ENCODE assay signal across 1 cellular context in the genomic region with DNA sequence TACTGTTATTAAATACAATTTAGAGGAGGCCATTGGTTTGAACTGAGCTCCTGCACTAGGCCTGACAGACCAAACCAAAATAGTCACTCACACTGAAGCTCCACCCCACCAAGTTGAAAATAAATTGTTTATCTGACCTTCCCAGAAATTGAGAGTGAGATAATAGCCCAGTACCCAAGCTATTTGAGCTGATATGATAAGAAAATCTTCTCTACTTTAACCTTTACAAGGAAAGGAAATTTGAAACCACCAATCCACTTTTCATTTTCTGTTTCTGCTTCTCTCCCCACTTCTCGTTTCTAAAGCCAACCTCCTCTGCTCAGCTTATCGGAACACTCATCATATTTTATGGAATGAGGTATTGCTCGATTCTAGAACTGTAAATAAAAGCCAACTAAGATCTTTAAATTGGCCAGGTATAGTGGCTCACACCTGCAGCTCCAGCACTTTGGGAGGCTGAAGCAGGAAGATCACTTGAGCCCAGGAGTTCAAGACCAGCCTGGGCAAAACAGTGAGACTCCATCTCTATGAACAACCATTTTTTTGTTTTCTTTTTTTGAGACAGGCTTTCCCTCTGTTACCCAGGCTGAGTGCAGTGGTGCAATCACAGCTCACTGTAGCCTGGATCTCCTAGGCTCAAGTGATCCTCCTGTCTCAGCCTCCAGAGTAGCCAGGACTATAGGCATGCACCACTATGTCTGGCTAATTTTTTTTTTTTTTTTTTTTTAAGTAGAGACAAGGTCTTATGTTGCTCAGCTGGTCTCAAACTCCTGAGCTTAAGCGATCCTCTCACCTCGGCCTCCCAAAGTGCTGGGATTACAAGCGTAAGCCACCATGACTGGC.
TF ChIP-seq lines count a peak whose summit lies in the region.

No MANE protein-coding gene starts in this region.

TF ChIP-seq in K562, 482 proteins besides CTCF, POLR2A, EP300 and RAD21 (continued from another document and continues in another):
- TF ChIP-seq CUX1 (CRISPR knock-in tag; IDR thresholded peaks at IDR 0.05) (no peak), XRCC3 (IDR thresholded peaks at IDR 0.05) (no peak), GATA2 (CRISPR knock-in tag; IDR thresholded peaks at IDR 0.05) (0 out of 2 replicates have a peak, but pooled peaks have one; percentile 57), ZNF79 (CRISPR knock-in tag; IDR thresholded peaks at IDR 0.05; ENCODE audit: low read depth) (no peak), TAF1 (IDR thresholded peaks at IDR 0.05; ENCODE audit: control insufficient read depth, extremely low read depth, insufficient read depth, low read length, severe bottlenecking) (no peak), DNMT1 (IDR thresholded peaks at IDR 0.05) (no peak), NFXL1 (CRISPR knock-in tag; IDR thresholded peaks at IDR 0.05) (no peak), HLTF (IDR thresholded peaks at IDR 0.05) (no peak), CREBBP (IDR thresholded peaks at IDR 0.05; ENCODE audit: low read depth, low read length) (no peak), PHB (CRISPR knock-in tag; IDR thresholded peaks at IDR 0.05) (no peak), CTBP1 (IDR thresholded peaks at IDR 0.05; ENCODE audit: borderline replicate concordance) (peak; percentile 70; the same call in 1 of the 2 replicates), ZNF584 (CRISPR knock-in tag; IDR thresholded peaks at IDR 0.05; ENCODE audit: low read depth) (no peak), CBFB (CRISPR knock-in tag; IDR thresholded peaks at IDR 0.05) (no peak), HOXB6 (CRISPR knock-in tag; IDR thresholded peaks at IDR 0.05; ENCODE audit: borderline replicate concordance) (no peak), ZNF316 (IDR thresholded peaks at IDR 0.05) (peak; percentile 65; the same call in 1 of the 2 replicates), SMAD3 (CRISPR knock-in tag; conservative IDR thresholded peaks at IDR 0.05) (no peak), FOSL1 (tag; conservative IDR thresholded peaks at IDR 0.05) (0 out of 2 replicates have a peak, but pooled peaks have one; percentile 38), MCM2 (IDR thresholded peaks at IDR 0.05; ENCODE audit: low read depth) (no peak), FOS (IDR thresholded peaks at IDR 0.05; ENCODE audit: extremely low read depth, insufficient read length) (no peak), ZNF609 (CRISPR knock-in tag; IDR thresholded peaks at IDR 0.05; ENCODE audit: borderline replicate concordance) (0 out of 2 replicates have a peak, but pooled peaks have one; percentile 37), KAT2B (IDR thresholded peaks at IDR 0.05; ENCODE audit: low read depth, low read length) (no peak), ZNF561 (CRISPR knock-in tag; conservative IDR thresholded peaks at IDR 0.05) (no peak), GABPB1 (CRISPR knock-in tag; IDR thresholded peaks at IDR 0.05) (no peak), CGGBP1 (CRISPR knock-in tag; IDR thresholded peaks at IDR 0.05) (no peak), RFX7 (CRISPR knock-in tag; IDR thresholded peaks at IDR 0.05) (no peak), SAFB2 (IDR thresholded peaks at IDR 0.05; ENCODE audit: borderline replicate concordance, low read depth, low read length, severe bottlenecking) (no peak), HDAC6 (IDR thresholded peaks at IDR 0.05; ENCODE audit: low read depth, low read length) (no peak), HOMEZ (CRISPR knock-in tag; IDR thresholded peaks at IDR 0.05) (no peak), CSDE1 (IDR thresholded peaks at IDR 0.05) (no peak)
- TF ChIP-seq, protein P1, sequence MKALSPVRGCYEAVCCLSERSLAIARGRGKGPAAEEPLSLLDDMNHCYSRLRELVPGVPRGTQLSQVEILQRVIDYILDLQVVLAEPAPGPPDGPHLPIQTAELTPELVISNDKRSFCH (CRISPR knock-in tag; IDR thresholded peaks at IDR 0.05): no peak
- TF ChIP-seq, protein P1 (tag; IDR thresholded peaks at IDR 0.05): peak; percentile 94
- TF ChIP-seq, protein P2, sequence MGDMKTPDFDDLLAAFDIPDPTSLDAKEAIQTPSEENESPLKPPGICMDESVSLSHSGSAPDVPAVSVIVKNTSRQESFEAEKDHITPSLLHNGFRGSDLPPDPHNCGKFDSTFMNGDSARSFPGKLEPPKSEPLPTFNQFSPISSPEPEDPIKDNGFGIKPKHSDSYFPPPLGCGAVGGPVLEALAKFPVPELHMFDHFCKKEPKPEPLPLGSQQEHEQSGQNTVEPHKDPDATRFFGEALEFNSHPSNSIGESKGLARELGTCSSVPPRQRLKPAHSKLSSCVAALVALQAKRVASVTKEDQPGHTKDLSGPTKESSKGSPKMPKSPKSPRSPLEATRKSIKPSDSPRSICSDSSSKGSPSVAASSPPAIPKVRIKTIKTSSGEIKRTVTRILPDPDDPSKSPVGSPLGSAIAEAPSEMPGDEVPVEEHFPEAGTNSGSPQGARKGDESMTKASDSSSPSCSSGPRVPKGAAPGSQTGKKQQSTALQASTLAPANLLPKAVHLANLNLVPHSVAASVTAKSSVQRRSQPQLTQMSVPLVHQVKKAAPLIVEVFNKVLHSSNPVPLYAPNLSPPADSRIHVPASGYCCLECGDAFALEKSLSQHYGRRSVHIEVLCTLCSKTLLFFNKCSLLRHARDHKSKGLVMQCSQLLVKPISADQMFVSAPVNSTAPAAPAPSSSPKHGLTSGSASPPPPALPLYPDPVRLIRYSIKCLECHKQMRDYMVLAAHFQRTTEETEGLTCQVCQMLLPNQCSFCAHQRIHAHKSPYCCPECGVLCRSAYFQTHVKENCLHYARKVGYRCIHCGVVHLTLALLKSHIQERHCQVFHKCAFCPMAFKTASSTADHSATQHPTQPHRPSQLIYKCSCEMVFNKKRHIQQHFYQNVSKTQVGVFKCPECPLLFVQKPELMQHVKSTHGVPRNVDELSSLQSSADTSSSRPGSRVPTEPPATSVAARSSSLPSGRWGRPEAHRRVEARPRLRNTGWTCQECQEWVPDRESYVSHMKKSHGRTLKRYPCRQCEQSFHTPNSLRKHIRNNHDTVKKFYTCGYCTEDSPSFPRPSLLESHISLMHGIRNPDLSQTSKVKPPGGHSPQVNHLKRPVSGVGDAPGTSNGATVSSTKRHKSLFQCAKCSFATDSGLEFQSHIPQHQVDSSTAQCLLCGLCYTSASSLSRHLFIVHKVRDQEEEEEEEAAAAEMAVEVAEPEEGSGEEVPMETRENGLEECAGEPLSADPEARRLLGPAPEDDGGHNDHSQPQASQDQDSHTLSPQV (IDR thresholded peaks at IDR 0.05): peak; percentile 51
- TF ChIP-seq, protein P3, sequence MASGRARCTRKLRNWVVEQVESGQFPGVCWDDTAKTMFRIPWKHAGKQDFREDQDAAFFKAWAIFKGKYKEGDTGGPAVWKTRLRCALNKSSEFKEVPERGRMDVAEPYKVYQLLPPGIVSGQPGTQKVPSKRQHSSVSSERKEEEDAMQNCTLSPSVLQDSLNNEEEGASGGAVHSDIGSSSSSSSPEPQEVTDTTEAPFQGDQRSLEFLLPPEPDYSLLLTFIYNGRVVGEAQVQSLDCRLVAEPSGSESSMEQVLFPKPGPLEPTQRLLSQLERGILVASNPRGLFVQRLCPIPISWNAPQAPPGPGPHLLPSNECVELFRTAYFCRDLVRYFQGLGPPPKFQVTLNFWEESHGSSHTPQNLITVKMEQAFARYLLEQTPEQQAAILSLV (tag; IDR thresholded peaks at IDR 0.05): no peak
